ENCODE assay signal across 1 cellular context in the genomic region with DNA sequence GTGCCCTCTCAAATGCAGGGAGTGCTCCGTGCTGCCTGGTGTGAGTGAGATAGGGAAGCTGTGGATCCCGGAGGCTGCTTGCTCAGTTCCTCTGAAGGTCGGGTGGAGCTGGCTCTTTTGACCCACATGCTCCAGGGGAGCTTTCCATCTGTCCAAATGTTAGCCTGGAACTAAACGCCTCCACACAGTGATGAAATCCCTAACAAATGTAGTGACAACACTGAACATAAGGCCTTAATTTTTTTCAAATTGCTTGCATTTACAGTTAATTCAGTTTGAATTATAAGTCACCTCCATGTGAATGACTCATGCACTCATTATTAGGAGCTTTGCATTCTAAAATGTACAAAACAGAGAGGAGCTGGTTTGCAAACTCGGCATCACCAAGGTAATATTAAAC.
TF ChIP-seq lines count a peak whose summit lies in the region.

No MANE protein-coding gene starts in this region.

TF ChIP-seq in IMR-90, 13 proteins besides CTCF, POLR2A, EP300 and RAD21 (continued from another document):
- TF ChIP-seq SMC3 (IDR thresholded peaks at IDR 0.05; ENCODE audit: low read depth, low read length) = no peak
- TF ChIP-seq, protein P1, sequence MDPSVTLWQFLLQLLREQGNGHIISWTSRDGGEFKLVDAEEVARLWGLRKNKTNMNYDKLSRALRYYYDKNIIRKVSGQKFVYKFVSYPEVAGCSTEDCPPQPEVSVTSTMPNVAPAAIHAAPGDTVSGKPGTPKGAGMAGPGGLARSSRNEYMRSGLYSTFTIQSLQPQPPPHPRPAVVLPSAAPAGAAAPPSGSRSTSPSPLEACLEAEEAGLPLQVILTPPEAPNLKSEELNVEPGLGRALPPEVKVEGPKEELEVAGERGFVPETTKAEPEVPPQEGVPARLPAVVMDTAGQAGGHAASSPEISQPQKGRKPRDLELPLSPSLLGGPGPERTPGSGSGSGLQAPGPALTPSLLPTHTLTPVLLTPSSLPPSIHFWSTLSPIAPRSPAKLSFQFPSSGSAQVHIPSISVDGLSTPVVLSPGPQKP (IDR thresholded peaks at IDR 0.05; ENCODE audit: borderline replicate concordance, low read depth, low read length) = no peak
- TF ChIP-seq BHLHE40 (IDR thresholded peaks at IDR 0.05; ENCODE audit: low read depth, low read length) = no peak
- TF ChIP-seq, protein P2, sequence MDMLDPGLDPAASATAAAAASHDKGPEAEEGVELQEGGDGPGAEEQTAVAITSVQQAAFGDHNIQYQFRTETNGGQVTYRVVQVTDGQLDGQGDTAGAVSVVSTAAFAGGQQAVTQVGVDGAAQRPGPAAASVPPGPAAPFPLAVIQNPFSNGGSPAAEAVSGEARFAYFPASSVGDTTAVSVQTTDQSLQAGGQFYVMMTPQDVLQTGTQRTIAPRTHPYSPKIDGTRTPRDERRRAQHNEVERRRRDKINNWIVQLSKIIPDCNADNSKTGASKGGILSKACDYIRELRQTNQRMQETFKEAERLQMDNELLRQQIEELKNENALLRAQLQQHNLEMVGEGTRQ (IDR thresholded peaks at IDR 0.05; ENCODE audit: low read depth, low read length) = no peak
- no peak for TF ChIP-seq NFE2L2 (IDR thresholded peaks at IDR 0.05; ENCODE audit: low read depth, low read length)
- no peak for TF ChIP-seq MXI1 (IDR thresholded peaks at IDR 0.05; ENCODE audit: borderline replicate concordance, low read depth, low read length)
